19 cellular contexts compared by ENCODE assay signal in the genomic region with DNA sequence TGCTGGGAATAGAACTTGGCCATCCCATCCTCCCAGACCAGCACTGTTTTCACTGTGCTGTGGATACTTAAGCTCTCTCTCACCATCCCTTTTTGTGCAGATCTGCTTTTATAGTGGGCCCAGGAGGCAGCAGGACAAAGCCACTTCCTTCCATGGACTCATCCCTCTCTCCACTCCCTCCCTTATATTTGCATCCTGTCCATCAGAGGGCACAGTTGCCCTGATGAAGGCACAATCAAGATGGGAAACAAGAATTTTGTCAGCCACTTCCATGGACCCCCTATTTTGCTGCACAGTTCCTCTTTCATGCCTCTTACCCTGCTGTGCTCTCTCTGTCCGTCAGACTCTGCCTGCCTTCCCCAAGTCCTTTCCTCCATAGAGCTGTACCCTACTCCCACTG.
DNase-seq lines count a peak whose midpoint lies in the region; ATAC-seq, FAIRE-seq and TF ChIP-seq lines count a peak whose summit lies in the region.
"Had no signal": no experiment of that assay in that cellular context is flagged by ENCODE, and none has a peak within 500 bp of the region (broad histone marks: within the 10 kb centered on the region; RNA-seq: fewer than 3 reads in every experiment).

No MANE protein-coding gene starts in this region.

- dilution Hi-C loops in endothelial cell of umbilical vein (cut with MboI; ENCODE audit: extremely low pct_ligation_motif_present, low sequenced_read_pairs), result no loop called here

- H3K4me1 Mint-ChIP-seq in GM23338, result peaks cover 12% of the 10 kb centered on the region
- peaks cover 19% of the 10 kb centered on the region for H3K4me1 Mint-ChIP-seq in neural progenitor cell
- H3K4me1 Mint-ChIP-seq: activated CD4-positive, alpha-beta T cell treated with anti-CD3 and anti-CD28 coated beads for 36 hours; activated naive CD8-positive, alpha-beta T cell treated with anti-CD3 and anti-CD28 coated beads, Interleukin-2, amount 10 ng/mL, durations not matched to agents 7 days and 5 days; stimulated activated naive B cell treated with anti-CD40 and anti-IgM and Interleukin-4, amounts not matched to agents 10 μg/mL and 1 μg/mL and 100 μg/mL, for 72 hours had no signal

- DNase-seq in GM23338 (ENCODE audit: low spot score), result no peak
- DNase-seq in LNCaP clone FGC (ENCODE audit: low read depth), result no peak
- DNase-seq in endothelial cell of umbilical vein (ENCODE audit: low read depth, low spot score), result peak; percentile 20
- DNase-seq in neural progenitor cell (ENCODE audit: low spot score), result peak; percentile 37
- no peak for DNase-seq in stomach
- no peak for DNase-seq in activated naive CD4-positive, alpha-beta T cell treated with anti-CD3 and anti-CD28 coated beads, Interleukin-2, amount 50 U/mL, for 72 hours (ENCODE audit: low spot score in 2 of 2)
- DNase-seq in prostate gland (ENCODE audit: low spot score), result no peak
- DNase-seq: activated CD4-positive, alpha-beta T cell treated with anti-CD3 and anti-CD28 coated beads for 36 hours; activated naive CD8-positive, alpha-beta T cell treated with anti-CD3 and anti-CD28 coated beads, Interleukin-2, amount 10 ng/mL, durations not matched to agents 7 days and 5 days; H7; MM.1S; NCI-H1694; NCI-H2227 treated with DMSO at 0.1 percent for 48 hours; stimulated activated naive B cell treated with anti-CD40 and anti-IgM and Interleukin-4, amounts not matched to agents 10 μg/mL and 1 μg/mL and 100 μg/mL, for 72 hours; tibial artery had no signal

- H3K9me2 ChIP-seq in GM23338 (ENCODE audit: insufficient read depth), result peaks cover 4% of the 10 kb centered on the region; the same call in 1 of the 2 replicates

- H3F3A ChIP-seq in GM23338 (replicated peaks; ENCODE audit: low read depth) (no peaks in the 10 kb centered on the region), neural progenitor cell (ENCODE audit: low read depth) (no peaks in the 10 kb centered on the region)

- H3K27ac ChIP-seq in GM23338 (ENCODE audit: low read depth), result no peak overlapping the region
- H3K27ac ChIP-seq in endothelial cell of umbilical vein (ENCODE audit: insufficient read depth, low read depth, low read length), result no peak overlapping the region
- H3K27ac ChIP-seq in neural progenitor cell, result no peak overlapping the region
- H3K27ac ChIP-seq in stomach, result no peak overlapping the region
- peak overlapping the region in 1 of 2 donors; percentile 60 for H3K27ac ChIP-seq in prostate gland
- H3K27ac ChIP-seq: RWPE1, tibial artery had no signal

- H3K9me1 ChIP-seq in endothelial cell of umbilical vein (replicated peaks; ENCODE audit: control insufficient read depth, extremely low read depth, insufficient read depth, low read length), result no peaks in the 10 kb centered on the region

- H3K4me2 ChIP-seq in GM23338, result 0 out of 2 replicates have a peak overlapping the region, but pooled peaks have one; percentile 10
- no peak overlapping the region for H3K4me2 ChIP-seq in endothelial cell of umbilical vein (ENCODE audit: insufficient read depth, low read length)
- H3K4me2 ChIP-seq in neural progenitor cell, result no peak overlapping the region

- H2AFZ ChIP-seq in GM23338, result peak overlapping the region; percentile 38; the same call in 1 of the 2 replicates
- no peak overlapping the region for H2AFZ ChIP-seq in endothelial cell of umbilical vein (ENCODE audit: low read depth, low read length)
- no peak overlapping the region for H2AFZ ChIP-seq in neural progenitor cell (replicated peaks)

- POLR2A ChIA-PET in endothelial cell of umbilical vein (lab: Charles Lee), result no interaction called here

- ATAC-seq in GM23338, result peak; percentile 31; the same call in 1 of the 3 replicates
- ATAC-seq in activated naive CD4-positive, alpha-beta T cell treated with anti-CD3 and anti-CD28 coated beads, Interleukin-2, amount 50 U/mL, for 72 hours, result no peak
- ATAC-seq: activated CD4-positive, alpha-beta T cell treated with anti-CD3 and anti-CD28 coated beads for 36 hours; HepG2; sciatic nerve; stimulated activated naive B cell treated with anti-CD40 and anti-IgM and Interleukin-4, amounts not matched to agents 10 μg/mL and 1 μg/mL and 100 μg/mL, for 72 hours had no signal

- H3K4me3 Mint-ChIP-seq in GM23338 (no peak overlapping the region), neural progenitor cell (peak overlapping the region; percentile 20)
- H3K4me3 Mint-ChIP-seq: activated CD4-positive, alpha-beta T cell treated with anti-CD3 and anti-CD28 coated beads for 36 hours; activated naive CD8-positive, alpha-beta T cell treated with anti-CD3 and anti-CD28 coated beads, Interleukin-2, amount 10 ng/mL, durations not matched to agents 7 days and 5 days; stimulated activated naive B cell treated with anti-CD40 and anti-IgM and Interleukin-4, amounts not matched to agents 10 μg/mL and 1 μg/mL and 100 μg/mL, for 72 hours had no signal

- H3K36me3 Mint-ChIP-seq in GM23338 (ENCODE audit: low read depth) (peaks cover 7% of the 10 kb centered on the region; the same call in 1 of the 3 replicates), neural progenitor cell (peaks cover 4% of the 10 kb centered on the region)
- H3K36me3 Mint-ChIP-seq in activated naive CD4-positive, alpha-beta T cell treated with anti-CD3 and anti-CD28 coated beads, Interleukin-2, amount 50 U/mL, for 72 hours, result no peaks in the 10 kb centered on the region
- H3K36me3 Mint-ChIP-seq: activated naive CD8-positive, alpha-beta T cell treated with anti-CD3 and anti-CD28 coated beads, Interleukin-2, amount 10 ng/mL, durations not matched to agents 7 days and 5 days; stimulated activated naive B cell treated with anti-CD40 and anti-IgM and Interleukin-4, amounts not matched to agents 10 μg/mL and 1 μg/mL and 100 μg/mL, for 72 hours had no signal

- no TSS peak for BruUV-seq in endothelial cell of umbilical vein (replicated peaks; lab: Mats Ljungman, UMichigan)

- CTCF ChIA-PET in endothelial cell of umbilical vein (lab: Charles Lee), result no interaction called here

- no peak for FAIRE-seq in endothelial cell of umbilical vein (lab: Jason Lieb, UNC)
- FAIRE-seq: G401.6, HepG2 had no signal

- H3K9ac ChIP-seq in endothelial cell of umbilical vein (replicated peaks; ENCODE audit: extremely low read depth, insufficient read depth, low read length) (no peak overlapping the region), neural progenitor cell (no peak overlapping the region)

- H3K79me2 ChIP-seq in GM23338 (replicated peaks; ENCODE audit: insufficient read depth) (no peaks in the 10 kb centered on the region), endothelial cell of umbilical vein (ENCODE audit: control insufficient read depth, insufficient read depth, low read length) (no peaks in the 10 kb centered on the region), neural progenitor cell (ENCODE audit: low read depth) (no peaks in the 10 kb centered on the region)

- no peaks in the 10 kb centered on the region for H3K4me1 ChIP-seq in GM23338 (ENCODE audit: insufficient read depth)
- H3K4me1 ChIP-seq in endothelial cell of umbilical vein (ENCODE audit: control insufficient read depth, extremely low read depth, insufficient read depth, low read length), result no peaks in the 10 kb centered on the region
- peaks cover 9% of the 10 kb centered on the region for H3K4me1 ChIP-seq in neural progenitor cell
- no peaks in the 10 kb centered on the region for H3K4me1 ChIP-seq in stomach
- H3K4me1 ChIP-seq in prostate gland (replicated peaks), result no peaks in the 10 kb centered on the region
- H3K4me1 ChIP-seq: tibial artery had no signal

- WGBS in stomach, 5 donors, result 75 to 88% (median 81%) methylated on average over 1 of the region's 1 CpG
- WGBS in prostate gland, result 76% methylated on average over 1 of the region's 1 CpG

- H3K9me3 ChIP-seq in endothelial cell of umbilical vein (replicated peaks; ENCODE audit: control insufficient read depth, insufficient read depth, low read length) (no peaks in the 10 kb centered on the region), neural progenitor cell (ENCODE audit: low read depth) (no peaks in the 10 kb centered on the region), stomach (no peaks in the 10 kb centered on the region), prostate gland (no peaks in the 10 kb centered on the region)
- H3K9me3 ChIP-seq: tibial artery had no signal

- TF ChIP-seq POLR2A in endothelial cell of umbilical vein (IDR thresholded peaks at IDR 0.05; ENCODE audit: low read depth, low read length), result no peak
- no peak for TF ChIP-seq POLR2A in stomach (IDR thresholded peaks at IDR 0.05)
- no peak for TF ChIP-seq POLR2A in prostate gland (IDR thresholded peaks at IDR 0.05)

- H3K9me3 Mint-ChIP-seq in GM23338 (peaks cover 15% of the 10 kb centered on the region), neural progenitor cell (peaks cover 17% of the 10 kb centered on the region)
- no peaks in the 10 kb centered on the region for H3K9me3 Mint-ChIP-seq in activated naive CD4-positive, alpha-beta T cell treated with anti-CD3 and anti-CD28 coated beads, Interleukin-2, amount 50 U/mL, for 72 hours
- H3K9me3 Mint-ChIP-seq: stimulated activated naive B cell treated with anti-CD40 and anti-IgM and Interleukin-4, amounts not matched to agents 10 μg/mL and 1 μg/mL and 100 μg/mL, for 72 hours had no signal

- H3K27me3 ChIP-seq in GM23338 (ENCODE audit: insufficient read depth), result no peaks in the 10 kb centered on the region
- H3K27me3 ChIP-seq in endothelial cell of umbilical vein (ENCODE audit: control insufficient read depth in 2 of 2, insufficient read depth in 2 of 2, low read length in 2 of 2), result peaks cover 3 to 5% of the 10 kb centered on the region in 2 experiments
- H3K27me3 ChIP-seq in neural progenitor cell, result no peaks in the 10 kb centered on the region
- peaks cover 0 to 5% (median 0%) of the 10 kb centered on the region in 3 donors for H3K27me3 ChIP-seq in stomach
- H3K27me3 ChIP-seq in prostate gland (replicated peaks; ENCODE audit: insufficient read depth), result no peaks in the 10 kb centered on the region
- H3K27me3 ChIP-seq: tibial artery had no signal

- H4K20me1 ChIP-seq in GM23338 (replicated peaks; ENCODE audit: insufficient read depth) (no peaks in the 10 kb centered on the region), endothelial cell of umbilical vein (replicated peaks; ENCODE audit: control insufficient read depth, extremely low read depth, insufficient read depth, low read length) (no peaks in the 10 kb centered on the region), neural progenitor cell (ENCODE audit: low read depth) (no peaks in the 10 kb centered on the region)

- TF ChIP-seq EP300 in stomach (IDR thresholded peaks at IDR 0.05), result no peak

- H3K27me3 Mint-ChIP-seq in GM23338 (ENCODE audit: insufficient read depth, low read depth, poor library complexity) (peaks cover 7% of the 10 kb centered on the region), neural progenitor cell (ENCODE audit: insufficient read depth, low read depth) (peaks cover 10% of the 10 kb centered on the region)

- no peak overlapping the region for H3K27ac Mint-ChIP-seq in GM23338
- H3K27ac Mint-ChIP-seq in neural progenitor cell, result peak overlapping the region; percentile 70
- H3K27ac Mint-ChIP-seq in activated naive CD4-positive, alpha-beta T cell treated with anti-CD3 and anti-CD28 coated beads, Interleukin-2, amount 50 U/mL, for 72 hours, result no peak overlapping the region
- H3K27ac Mint-ChIP-seq: activated CD4-positive, alpha-beta T cell treated with anti-CD3 and anti-CD28 coated beads for 36 hours; activated naive CD8-positive, alpha-beta T cell treated with anti-CD3 and anti-CD28 coated beads, Interleukin-2, amount 10 ng/mL, durations not matched to agents 7 days and 5 days; stimulated activated naive B cell treated with anti-CD40 and anti-IgM and Interleukin-4, amounts not matched to agents 10 μg/mL and 1 μg/mL and 100 μg/mL, for 72 hours had no signal

- no peaks in the 10 kb centered on the region; the same call in 1 of the 2 replicates for H3K36me3 ChIP-seq in GM23338 (ENCODE audit: insufficient read depth)
- no peaks in the 10 kb centered on the region for H3K36me3 ChIP-seq in endothelial cell of umbilical vein (ENCODE audit: control insufficient read depth in 2 of 2, extremely low read depth in 1 of 2, insufficient read depth in 2 of 2, low read length in 2 of 2)
- H3K36me3 ChIP-seq in neural progenitor cell, result no peaks in the 10 kb centered on the region
- H3K36me3 ChIP-seq in stomach, result no peaks in the 10 kb centered on the region
- H3K36me3 ChIP-seq in prostate gland, result no peaks in the 10 kb centered on the region
- H3K36me3 ChIP-seq: tibial artery had no signal

- intact Hi-C loops in endothelial cell of umbilical vein (cut with micrococcal nuclease) (loop anchor here (5.0 to 10.0 kb wide), 2 partner anchors 63 to 186 kb away; no protein-coding TSS in a partner anchor), stomach (cut with DNase I; ENCODE audit: low total_unique reads) (no loop called here), prostate gland (cut with DNase I) (no loop called here)

- no peak overlapping the region for H3K4me3 ChIP-seq in GM23338
- H3K4me3 ChIP-seq in LNCaP clone FGC (ENCODE audit: low read depth, low read length), result 0 out of 2 replicates have a peak overlapping the region, but pooled peaks have one; percentile 11
- H3K4me3 ChIP-seq in endothelial cell of umbilical vein (replicated peaks in 1 of 3; ENCODE audit: insufficient read depth in 1 of 3, low read depth in 1 of 3, low read length in 3 of 3), result no peak overlapping the region
- no peak overlapping the region for H3K4me3 ChIP-seq in neural progenitor cell
- H3K4me3 ChIP-seq in stomach, result no peak overlapping the region
- H3K4me3 ChIP-seq in prostate gland, result no peak overlapping the region
- H3K4me3 ChIP-seq: tibial artery had no signal

- TF ChIP-seq CTCF in GM23338 (conservative IDR thresholded peaks at IDR 0.05; ENCODE audit: low read depth in 2 of 2), result peak in 1 of 2 experiments; percentile 40; a peak in 2 of 4 replicates
- TF ChIP-seq CTCF in LNCaP clone FGC (IDR thresholded peaks at IDR 0.05; ENCODE audit: control insufficient read depth, extremely low read depth, insufficient read depth), result peak; percentile 53
- peak; percentile 8 to 11 for TF ChIP-seq CTCF in endothelial cell of umbilical vein (IDR thresholded peaks at IDR 0.05; ENCODE audit: extremely low read depth in 1 of 2, insufficient read depth in 1 of 2, low read depth in 1 of 2, low read length in 2 of 2)
- TF ChIP-seq CTCF in neural progenitor cell (IDR thresholded peaks at IDR 0.05), result peak; percentile 46
- TF ChIP-seq CTCF in stomach (IDR thresholded peaks at IDR 0.05), result no peak
- TF ChIP-seq CTCF in prostate gland (IDR thresholded peaks at IDR 0.05), result no peak

Comparison
In these comparisons a context has a peak if more than half of its experiments do, and no peak if none do; other contexts are left out.
1. DNase-seq: peak in endothelial cell of umbilical vein (single experiment) and neural progenitor cell (single experiment); none in GM23338 (single experiment), LNCaP clone FGC (single experiment), stomach (single experiment), activated naive CD4-positive, alpha-beta T cell treated with anti-CD3 and anti-CD28 coated beads, Interleukin-2, amount 50 U/mL, for 72 hours (0 of 2) and prostate gland (single experiment).
2. CTCF ChIP-seq: peak in LNCaP clone FGC (single experiment), endothelial cell of umbilical vein (2 of 2) and neural progenitor cell (single experiment); none in stomach (0 of 7) and prostate gland (0 of 4).